In genomic region chr14:48970995-48971394, GRCh38 we compare ENCODE assay signal across 28 cellular contexts.
DNase-seq lines count a peak whose midpoint lies in the region; ATAC-seq and TF ChIP-seq lines count a peak whose summit lies in the region.
"Had no signal": no experiment of that assay in that cellular context is flagged by ENCODE, and none has a peak within 500 bp of the region (broad histone marks: within the 10 kb centered on the region; RNA-seq: fewer than 3 reads in every experiment).

No MANE protein-coding gene starts in this region.

- H3K9me3 ChIP-seq in PC-3 (ENCODE audit: low read length) = peaks cover 6% of the 10 kb centered on the region; the same call in 1 of the 2 replicates
- H3K9me3 ChIP-seq: thoracic aorta had no signal

- H4K20me1 ChIP-seq in PC-3 (ENCODE audit: low read length) = no peaks in the 10 kb centered on the region
- H4K20me1 ChIP-seq: BLaER1 treated with 17β-estradiol and CSF1 and Interleukin-3, amounts not matched to agents 10 nM and 100 nM had no signal

- CTCF ChIA-PET in PC-3 (lab: Charles Lee) (no interaction called here), Calu3 (lab: Charles Lee) (no interaction called here)

- H2AFZ ChIP-seq in PC-3 (ENCODE audit: low read length) = no peak overlapping the region

- intact Hi-C loops in PC-3 (cut with micrococcal nuclease) = no loop called here
- intact Hi-C loops in Calu3 (cut with micrococcal nuclease; ENCODE audit: unreplicated experiment) = no loop called here
- intact Hi-C loops in left cardiac atrium (cut with DNase I) = no loop called here

- no peaks in the 10 kb centered on the region for H3K9me2 ChIP-seq in PC-3 (replicated peaks; ENCODE audit: low read length)

- no peaks in the 10 kb centered on the region for H3F3A ChIP-seq in PC-3 (ENCODE audit: low read length, unreplicated experiment)

- no peaks in the 10 kb centered on the region for H3K36me3 ChIP-seq in PC-3 (ENCODE audit: low read depth, low read length)
- H3K36me3 ChIP-seq: BLaER1 treated with 17β-estradiol and CSF1 and Interleukin-3, amounts not matched to agents 10 nM and 100 nM; thoracic aorta had no signal

- H3K4me3 Mint-ChIP-seq in Calu3 (ENCODE audit: low read depth, unreplicated experiment) = no peak overlapping the region
- H3K4me3 Mint-ChIP-seq: activated CD8-positive, alpha-beta T cell treated with anti-CD3 and anti-CD28 coated beads for 36 hours; activated naive CD4-positive, alpha-beta T cell treated with anti-CD3 and anti-CD28 coated beads, Interleukin-2, amount 10 ng/mL, durations not matched to agents 7 days and 5 days; HFFc6; memory B cell; stimulated activated naive CD8-positive, alpha-beta T cell treated with anti-CD3 and anti-CD28 coated beads, Interleukin-15, amount 100 ng/mL, for 72 hours had no signal

- peaks cover 10% of the 10 kb centered on the region for H3K9me3 Mint-ChIP-seq in Calu3 (ENCODE audit: low read depth, unreplicated experiment)
- H3K9me3 Mint-ChIP-seq: activated CD8-positive, alpha-beta T cell treated with anti-CD3 and anti-CD28 coated beads for 36 hours; activated naive CD4-positive, alpha-beta T cell treated with anti-CD3 and anti-CD28 coated beads, Interleukin-2, amount 10 ng/mL, durations not matched to agents 7 days and 5 days had no signal

- no peaks in the 10 kb centered on the region for H3K79me2 ChIP-seq in PC-3 (ENCODE audit: low read length)

- no peak overlapping the region for H3K27ac ChIP-seq in PC-3 (ENCODE audit: low read length)
- H3K27ac ChIP-seq: BLaER1 treated with 17β-estradiol and CSF1 and Interleukin-3, amounts not matched to agents 10 nM and 100 nM; thoracic aorta had no signal

- no TSS peak for BruUV-seq in PC-3 (replicated peaks; lab: Mats Ljungman, UMichigan)
- no TSS peak for BruUV-seq in Calu3 (replicated peaks; lab: Mats Ljungman, UMichigan)

- no peak overlapping the region for H3K9ac ChIP-seq in PC-3 (ENCODE audit: low read length)
- H3K9ac ChIP-seq: BLaER1 treated with 17β-estradiol and CSF1 and Interleukin-3, amounts not matched to agents 10 nM and 100 nM had no signal

- no peaks in the 10 kb centered on the region for H3K4me1 Mint-ChIP-seq in Calu3 (ENCODE audit: low read depth, unreplicated experiment)
- H3K4me1 Mint-ChIP-seq: activated naive CD4-positive, alpha-beta T cell treated with anti-CD3 and anti-CD28 coated beads, Interleukin-2, amount 10 ng/mL, durations not matched to agents 7 days and 5 days; stimulated activated naive CD8-positive, alpha-beta T cell treated with anti-CD3 and anti-CD28 coated beads, Interleukin-15, amount 100 ng/mL, for 72 hours had no signal

- H3K27ac Mint-ChIP-seq in Calu3 (ENCODE audit: unreplicated experiment) = no peak overlapping the region
- H3K27ac Mint-ChIP-seq: activated CD8-positive, alpha-beta T cell treated with anti-CD3 and anti-CD28 coated beads for 36 hours; activated naive CD4-positive, alpha-beta T cell treated with anti-CD3 and anti-CD28 coated beads, Interleukin-2, amount 10 ng/mL, durations not matched to agents 7 days and 5 days; HFFc6; memory B cell; stimulated activated naive CD8-positive, alpha-beta T cell treated with anti-CD3 and anti-CD28 coated beads, Interleukin-15, amount 100 ng/mL, for 72 hours had no signal

- TF ChIP-seq CTCF in PC-3 (conservative IDR thresholded peaks at IDR 0.05; ENCODE audit: low read depth, low read length) (no peak), fibroblast of pulmonary artery (IDR thresholded peaks at IDR 0.05; ENCODE audit: low read length, missing control alignments) (no peak), Calu3 (IDR thresholded peaks at IDR 0.05; ENCODE audit: unreplicated experiment) (no peak)

- no peak overlapping the region for H3K4me2 ChIP-seq in PC-3 (ENCODE audit: low read length)
- H3K4me2 ChIP-seq: BLaER1 treated with 17β-estradiol and CSF1 and Interleukin-3, amounts not matched to agents 10 nM and 100 nM had no signal

- peak; percentile 2 for DNase-seq in GM04503 (ENCODE audit: low read depth)
- peak; percentile 40 for DNase-seq in PC-3
- DNase-seq in fibroblast of pulmonary artery (ENCODE audit: low read depth) = peak; percentile 6
- peak; percentile 15 for DNase-seq in skeletal muscle cell (ENCODE audit: low read depth)
- DNase-seq in Calu3 = no peak
- no peak for DNase-seq in left cardiac atrium
- DNase-seq: activated CD8-positive, alpha-beta memory T cell treated with anti-CD3 and anti-CD28 coated beads, Interleukin-2, amount 50 U/mL, for 48 hours; activated CD8-positive, alpha-beta T cell treated with anti-CD3 and anti-CD28 coated beads for 36 hours; activated naive CD4-positive, alpha-beta T cell treated with anti-CD3 and anti-CD28 coated beads, Interleukin-2, amount 10 ng/mL, durations not matched to agents 7 days and 5 days; amniotic stem cell; DND-41; GF-D8; HFFc6; hippocampal formation; KBM-7; MM.1S; NCI-H1105 treated with DMSO at 0.1 percent for 48 hours; NCI-H1930; NCI-H524 treated with DMSO at 0.1 percent for 48 hours; posterior cingulate gyrus; right cardiac atrium; stimulated activated naive CD8-positive, alpha-beta T cell treated with anti-CD3 and anti-CD28 coated beads, Interleukin-15, amount 100 ng/mL, for 72 hours had no signal

- H3K27me3 Mint-ChIP-seq in Calu3 (ENCODE audit: unreplicated experiment) = no peaks in the 10 kb centered on the region
- H3K27me3 Mint-ChIP-seq: activated naive CD4-positive, alpha-beta T cell treated with anti-CD3 and anti-CD28 coated beads, Interleukin-2, amount 10 ng/mL, durations not matched to agents 7 days and 5 days; stimulated activated naive CD8-positive, alpha-beta T cell treated with anti-CD3 and anti-CD28 coated beads, Interleukin-15, amount 100 ng/mL, for 72 hours had no signal

- no peak overlapping the region for H3K4me3 ChIP-seq in PC-3 (ENCODE audit: low read length)
- no peak overlapping the region for H3K4me3 ChIP-seq in fibroblast of pulmonary artery (replicated peaks; ENCODE audit: low read depth, low read length)
- H3K4me3 ChIP-seq in skeletal muscle cell (ENCODE audit: low read depth, low read length) = no peak overlapping the region
- H3K4me3 ChIP-seq: BLaER1 treated with 17β-estradiol and CSF1 and Interleukin-3, amounts not matched to agents 10 nM and 100 nM; thoracic aorta had no signal

- no peaks in the 10 kb centered on the region for H3K27me3 ChIP-seq in PC-3 (ENCODE audit: low read length)
- H3K27me3 ChIP-seq: BLaER1 treated with 17β-estradiol and CSF1 and Interleukin-3, amounts not matched to agents 10 nM and 100 nM had no signal

- H3K4me1 ChIP-seq in PC-3 (ENCODE audit: insufficient read depth, low read length) = no peaks in the 10 kb centered on the region
- H3K4me1 ChIP-seq: BLaER1 treated with 17β-estradiol and CSF1 and Interleukin-3, amounts not matched to agents 10 nM and 100 nM had no signal

- H3K36me3 Mint-ChIP-seq in Calu3 (ENCODE audit: insufficient read depth, unreplicated experiment) = no peaks in the 10 kb centered on the region
- H3K36me3 Mint-ChIP-seq: activated naive CD4-positive, alpha-beta T cell treated with anti-CD3 and anti-CD28 coated beads, Interleukin-2, amount 10 ng/mL, durations not matched to agents 7 days and 5 days; memory B cell had no signal

- ATAC-seq in PC-3 (no peak), left cardiac atrium (no peak), HG03139 (IDR thresholded peaks at IDR 0.05; ENCODE audit: unreplicated experiment) (no peak)
- ATAC-seq: activated CD8-positive, alpha-beta T cell treated with anti-CD3 and anti-CD28 coated beads for 36 hours; left lobe of liver; right cardiac atrium; Right ventricle myocardium inferior; stimulated activated naive CD8-positive, alpha-beta T cell treated with anti-CD3 and anti-CD28 coated beads, Interleukin-15, amount 100 ng/mL, for 72 hours had no signal

- POLR2A ChIA-PET in PC-3 (lab: Charles Lee; ENCODE audit: unreplicated experiment) = no interaction called here

Comparison
In these comparisons a context has a peak if more than half of its experiments do, and no peak if none do; other contexts are left out.
1. DNase-seq: peak in GM04503 (single experiment), PC-3 (single experiment), fibroblast of pulmonary artery (single experiment) and skeletal muscle cell (single experiment); none in Calu3 (single experiment) and left cardiac atrium (single experiment).